In genomic region chr13:48634631-48635030, GRCh38 we compare ENCODE assay signal across 8 cellular contexts. TPM values are rescaled to one million over a fixed set of nuclear protein-coding genes. Genes with fewer than 3 reads are reported as not detected.
"Had no signal": no experiment of that assay in that cellular context is flagged by ENCODE, and none has a peak within 500 bp of the region (broad histone marks: within the 10 kb centered on the region; RNA-seq: fewer than 3 reads in every experiment).

No MANE protein-coding gene starts in this region.

- H3K4me3 Mint-ChIP-seq: GM23338, H9 had no signal

- H3K4me2 ChIP-seq: GM23338 had no signal

- H2AFZ ChIP-seq: GM23338 had no signal

- H3K4me1 Mint-ChIP-seq: GM23338, H9 had no signal

- H3K4me3 ChIP-seq: GM23338, K562 had no signal

- DNase-seq: H9, HCEC 1CT, IMR-90, KG1 had no signal

- H3K27ac Mint-ChIP-seq: GM23338, H9 had no signal

- ATAC-seq: GM23338, K562 had no signal

RNA-seq across cellular contexts. Expression of gene CYSLTR2, which starts 19.1 kb away (rescaled TPM):
- total RNA-seq: GM23338, H1, H9, HT-29, IMR-90, K562 had no signal
- polyA plus RNA-seq: GM23338, H1, IMR-90, K562 had no signal
